Comparison of ENCODE assay signal across 27 cellular contexts in genomic region chr12:117311-117710, GRCh38. TPM values are rescaled to one million over a fixed set of nuclear protein-coding genes. Genes with fewer than 3 reads are reported as not detected.
"Had no signal": no experiment of that assay in that cellular context is flagged by ENCODE, and none has a peak within 500 bp of the region (broad histone marks: within the 10 kb centered on the region; RNA-seq: fewer than 3 reads in every experiment).

No MANE protein-coding gene starts in this region.

- H3K4me3 ChIP-seq: body of pancreas, cardiac muscle cell, coronary artery, dorsolateral prefrontal cortex, esophagus muscularis mucosa, gastrocnemius medialis had no signal

- H3K36me3 ChIP-seq: cardiac muscle cell, esophagus muscularis mucosa, gastrocnemius medialis had no signal

- H3K27ac ChIP-seq: body of pancreas, cardiac muscle cell, coronary artery, esophagus muscularis mucosa, foreskin keratinocyte, gastrocnemius medialis had no signal

- H3K9me3 ChIP-seq: body of pancreas, esophagus muscularis mucosa, gastrocnemius medialis had no signal

- DNase-seq: activated CD4-positive, alpha-beta memory T cell treated with anti-CD3 and anti-CD28 coated beads, Interleukin-2, amount 10 ng/mL, durations not matched to agents 7 days and 5 days; activated CD4-positive, alpha-beta T cell treated with anti-CD3 and anti-CD28 coated beads for 1 hour; activated CD4-positive, alpha-beta T cell treated with anti-CD3 and anti-CD28 coated beads for 4 hours; activated CD4-positive, alpha-beta T cell treated with anti-CD3 and anti-CD28 coated beads, Interleukin-2, amount 10 ng/mL, durations not matched to agents 7 days and 5 days; activated CD4-positive, alpha-beta T cell treated with anti-CD3 and anti-CD28 coated beads, Interleukin-2, amount 50 U/mL, for 4 hours; activated effector memory CD4-positive, alpha-beta T cell treated with Interleukin-2 at 50 U/mL for 16 hours; activated gamma-delta T cell treated with Interleukin-2 at 50 U/mL for 16 hours; activated naive CD4-positive, alpha-beta T cell treated with anti-CD3 and anti-CD28 coated beads, Interleukin-2, amount 50 U/mL, for 16 hours; activated naive CD4-positive, alpha-beta T cell treated with Interleukin-2 at 50 U/mL for 16 hours; activated T-cell treated with anti-CD3 and anti-CD28 coated beads, Interleukin-2, amount 50 U/mL, for 4 hours; amniotic stem cell; anterior cingulate cortex; body of pancreas; central memory CD4-positive, alpha-beta T cell; effector memory CD4-positive, alpha-beta T cell; endodermal cell; foreskin keratinocyte; gastrocnemius medialis; glutamatergic neuron; T-helper 1 cell; T-helper 17 cell; T1000 had no signal

- ATAC-seq: activated T-cell treated with anti-CD3 and anti-CD28 coated beads, Interleukin-2, amount 50 U/mL, for 4 hours; activated T-helper 17 cell treated with anti-CD3 and anti-CD28 coated beads, Interleukin-2, amount 50 U/mL, for 72 hours; body of pancreas; foreskin keratinocyte; gastrocnemius medialis; T-helper 17 cell had no signal

- H3K27me3 ChIP-seq: body of pancreas, cardiac muscle cell, dorsolateral prefrontal cortex had no signal

- H3K4me1 ChIP-seq: body of pancreas, esophagus muscularis mucosa, foreskin keratinocyte, gastrocnemius medialis had no signal

RNA-seq across cellular contexts. Expression of gene IQSEC3, which starts 50.7 kb away (rescaled TPM):
- total RNA-seq: activated CD4-positive, alpha-beta T cell treated with anti-CD3 and anti-CD28 coated beads, Interleukin-2, amount 10 ng/mL, durations not matched to agents 7 days and 5 days; foreskin keratinocyte had no signal
- polyA plus RNA-seq: foreskin keratinocyte had no signal
